9 cellular contexts compared by ENCODE assay signal in genomic region chr7:130940907-130941306, GRCh38.
DNase-seq lines count a peak whose midpoint lies in the region; ATAC-seq and TF ChIP-seq lines count a peak whose summit lies in the region.
"Had no signal": no experiment of that assay in that cellular context is flagged by ENCODE, and none has a peak within 500 bp of the region (broad histone marks: within the 10 kb centered on the region; RNA-seq: fewer than 3 reads in every experiment).

No MANE protein-coding gene starts in this region.

- no peaks in the 10 kb centered on the region for H3K9me3 Mint-ChIP-seq in stimulated activated naive CD8-positive, alpha-beta T cell treated with anti-CD3 and anti-CD28 coated beads, Interleukin-15, Interleukin-2, amounts not matched to agents 100 ng/mL and 50 ng/mL, for 24 hours
- no peaks in the 10 kb centered on the region for H3K9me3 Mint-ChIP-seq in neural progenitor cell

- H3K27me3 Mint-ChIP-seq in stimulated activated naive CD8-positive, alpha-beta T cell treated with anti-CD3 and anti-CD28 coated beads, Interleukin-15, Interleukin-2, amounts not matched to agents 100 ng/mL and 50 ng/mL, for 24 hours: no peaks in the 10 kb centered on the region
- H3K27me3 Mint-ChIP-seq in neural progenitor cell (ENCODE audit: insufficient read depth, low read depth): peaks cover 7% of the 10 kb centered on the region

- no peak overlapping the region for H3K9ac ChIP-seq in neural progenitor cell

- H3K36me3 ChIP-seq in breast epithelium (no peaks in the 10 kb centered on the region), mucosa of descending colon (ENCODE audit: low read depth) (no peaks in the 10 kb centered on the region), neural progenitor cell (no peaks in the 10 kb centered on the region)

- H3K9me3 ChIP-seq in breast epithelium: no peaks in the 10 kb centered on the region
- H3K9me3 ChIP-seq in mucosa of descending colon: no peaks in the 10 kb centered on the region
- no peaks in the 10 kb centered on the region for H3K9me3 ChIP-seq in neural progenitor cell (ENCODE audit: low read depth)

- no peak for DNase-seq in stimulated activated naive CD8-positive, alpha-beta T cell treated with anti-CD3 and anti-CD28 coated beads, Interleukin-15, Interleukin-2, amounts not matched to agents 100 U/mL and 50 U/mL, for 24 hours
- DNase-seq in breast epithelium (ENCODE audit: low spot score in 2 of 2) (no peak), mucosa of descending colon (peak in 1 of 3 donors; percentile 42), NCI-H446 (lab: John Stamatoyannopoulos, UW) (no peak), SW480 (ENCODE audit: low spot score) (no peak), neural progenitor cell (ENCODE audit: low spot score) (no peak)
- DNase-seq in activated CD4-positive, CD25-positive, alpha-beta regulatory T cell treated with anti-CD3 and anti-CD28 coated beads, Interleukin-2, amount 50 U/mL, for 72 hours: no peak
- DNase-seq: NK-92 treated with Interleukin-12 subunit alpha and Interleukin-12 subunit beta, amount 100 ng/mL, for 24 hours had no signal

- H2AFZ ChIP-seq in neural progenitor cell (replicated peaks): no peak overlapping the region

- H3K4me1 Mint-ChIP-seq in stimulated activated naive CD8-positive, alpha-beta T cell treated with anti-CD3 and anti-CD28 coated beads, Interleukin-15, Interleukin-2, amounts not matched to agents 100 ng/mL and 50 ng/mL, for 24 hours (ENCODE audit: low read depth): peaks cover 96% of the 10 kb centered on the region
- H3K4me1 Mint-ChIP-seq in neural progenitor cell: peaks cover 46% of the 10 kb centered on the region

- H3K27ac ChIP-seq in breast epithelium: peak overlapping the region; percentile 94
- H3K27ac ChIP-seq in neural progenitor cell: no peak overlapping the region

- H3K36me3 Mint-ChIP-seq in stimulated activated naive CD8-positive, alpha-beta T cell treated with anti-CD3 and anti-CD28 coated beads, Interleukin-15, Interleukin-2, amounts not matched to agents 100 ng/mL and 50 ng/mL, for 24 hours (ENCODE audit: low read depth): peaks cover 97% of the 10 kb centered on the region
- H3K36me3 Mint-ChIP-seq in neural progenitor cell: no peaks in the 10 kb centered on the region

- no peak for ATAC-seq in stimulated activated naive CD8-positive, alpha-beta T cell treated with anti-CD3 and anti-CD28 coated beads, Interleukin-15, Interleukin-2, amounts not matched to agents 100 U/mL and 50 U/mL, for 24 hours
- ATAC-seq in mucosa of descending colon: peak; percentile 11

- H3K4me3 Mint-ChIP-seq in stimulated activated naive CD8-positive, alpha-beta T cell treated with anti-CD3 and anti-CD28 coated beads, Interleukin-15, Interleukin-2, amounts not matched to agents 100 ng/mL and 50 ng/mL, for 24 hours: peak overlapping the region; percentile 83
- H3K4me3 Mint-ChIP-seq in neural progenitor cell: no peak overlapping the region

- H3K4me3 ChIP-seq in breast epithelium (peak overlapping the region; percentile 33 to 65 (median 51)), mucosa of descending colon (no peak overlapping the region), neural progenitor cell (no peak overlapping the region)

- TF ChIP-seq POLR2A in breast epithelium (IDR thresholded peaks at IDR 0.05): no peak

- H4K20me1 ChIP-seq in neural progenitor cell (ENCODE audit: low read depth): no peaks in the 10 kb centered on the region

- H3K79me2 ChIP-seq in neural progenitor cell (ENCODE audit: low read depth): no peaks in the 10 kb centered on the region

- no peak overlapping the region for H3K4me2 ChIP-seq in neural progenitor cell

- no peaks in the 10 kb centered on the region for H3F3A ChIP-seq in neural progenitor cell (ENCODE audit: low read depth)

- intact Hi-C loops in breast epithelium (cut with DNase I; ENCODE audit: low total_unique reads): no loop called here
- intact Hi-C loops in mucosa of descending colon (cut with DNase I, micrococcal nuclease): loop anchor here in 1 of 2 donors (5.0 kb wide), 1 partner anchor 34 kb away; no protein-coding TSS in a partner anchor

- TF ChIP-seq CTCF in breast epithelium (IDR thresholded peaks at IDR 0.05) (no peak), mucosa of descending colon (IDR thresholded peaks at IDR 0.05) (no peak), neural progenitor cell (IDR thresholded peaks at IDR 0.05) (no peak)

- H3K27ac Mint-ChIP-seq in stimulated activated naive CD8-positive, alpha-beta T cell treated with anti-CD3 and anti-CD28 coated beads, Interleukin-15, Interleukin-2, amounts not matched to agents 100 ng/mL and 50 ng/mL, for 24 hours: peak overlapping the region; percentile 78
- no peak overlapping the region for H3K27ac Mint-ChIP-seq in neural progenitor cell

- peaks cover 0 to 6% of the 10 kb centered on the region in 2 donors for H3K4me1 ChIP-seq in breast epithelium
- peaks cover 29% of the 10 kb centered on the region for H3K4me1 ChIP-seq in mucosa of descending colon (ENCODE audit: low read depth)
- peaks cover 29% of the 10 kb centered on the region for H3K4me1 ChIP-seq in neural progenitor cell

- H3K27me3 ChIP-seq in breast epithelium (no peaks in the 10 kb centered on the region), neural progenitor cell (no peaks in the 10 kb centered on the region)

Comparison
In these comparisons a context has a peak if more than half of its experiments do, and no peak if none do; other contexts are left out.
1. H3K4me3 ChIP-seq: peak in breast epithelium (3 of 3); none in mucosa of descending colon (single experiment) and neural progenitor cell (single experiment).